ENCODE assay signal across 2 cellular contexts in the genomic region with DNA sequence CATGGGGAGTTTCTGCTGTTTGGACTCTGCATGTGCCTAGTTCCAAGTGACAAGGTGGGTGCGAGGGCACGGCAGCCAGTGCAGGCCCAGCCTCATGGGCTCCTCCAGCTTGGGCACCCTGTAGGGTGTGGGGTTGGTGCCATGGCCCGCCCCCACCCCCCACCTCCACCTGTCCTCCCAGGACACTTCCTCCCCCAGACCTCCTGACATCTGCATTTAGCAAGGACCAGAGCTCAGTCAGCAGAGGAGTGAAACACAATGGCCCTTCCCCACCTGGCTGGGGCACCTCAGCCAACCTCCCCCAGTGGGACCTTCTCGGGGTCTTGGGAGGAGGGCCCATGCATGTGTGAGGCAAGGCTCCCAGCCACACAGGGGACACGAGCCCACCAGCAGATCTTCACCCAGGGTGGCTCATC.
TF ChIP-seq lines count a peak whose summit lies in the region.

No MANE protein-coding gene starts in this region.

TF ChIP-seq in HepG2, 621 proteins besides CTCF, POLR2A, EP300 and RAD21:
- TF ChIP-seq ZNF362 (CRISPR knock-in tag; IDR thresholded peaks at IDR 0.05; ENCODE audit: borderline replicate concordance) (no peak), ARNTL (CRISPR knock-in tag; IDR thresholded peaks at IDR 0.05) (no peak), ZNF782 (CRISPR knock-in tag; IDR thresholded peaks at IDR 0.05; ENCODE audit: borderline replicate concordance) (no peak), ZNF367 (CRISPR knock-in tag; IDR thresholded peaks at IDR 0.05; ENCODE audit: borderline replicate concordance) (no peak), GPBP1L1 (CRISPR knock-in tag; IDR thresholded peaks at IDR 0.05) (no peak), ATRX (CRISPR knock-in tag; IDR thresholded peaks at IDR 0.05; ENCODE audit: borderline replicate concordance) (no peak)
- TF ChIP-seq, protein P1, sequence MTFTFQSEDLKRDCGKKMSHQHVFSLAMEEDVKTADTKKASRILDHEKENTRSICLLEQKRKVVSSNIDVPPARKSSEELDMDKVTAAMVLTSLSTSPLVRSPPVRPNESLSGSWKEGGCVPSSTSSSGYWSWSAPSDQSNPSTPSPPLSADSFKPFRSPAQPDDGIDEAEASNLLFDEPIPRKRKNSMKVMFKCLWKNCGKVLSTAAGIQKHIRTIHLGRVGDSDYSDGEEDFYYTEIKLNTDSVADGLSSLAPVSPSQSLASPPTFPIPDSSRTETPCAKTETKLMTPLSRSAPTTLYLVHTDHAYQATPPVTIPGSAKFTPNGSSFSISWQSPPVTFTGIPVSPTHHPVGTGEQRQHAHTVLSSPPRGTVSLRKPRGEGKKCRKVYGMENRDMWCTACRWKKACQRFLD (CRISPR knock-in tag; IDR thresholded peaks at IDR 0.05; ENCODE audit: borderline replicate concordance) = no peak

TF ChIP-seq in WTC11, 78 proteins besides CTCF, POLR2A, EP300 and RAD21:
- no peak for TF ChIP-seq ZNF423 (CRISPR knock-in tag; IDR thresholded peaks at IDR 0.05)
